In the genomic region with DNA sequence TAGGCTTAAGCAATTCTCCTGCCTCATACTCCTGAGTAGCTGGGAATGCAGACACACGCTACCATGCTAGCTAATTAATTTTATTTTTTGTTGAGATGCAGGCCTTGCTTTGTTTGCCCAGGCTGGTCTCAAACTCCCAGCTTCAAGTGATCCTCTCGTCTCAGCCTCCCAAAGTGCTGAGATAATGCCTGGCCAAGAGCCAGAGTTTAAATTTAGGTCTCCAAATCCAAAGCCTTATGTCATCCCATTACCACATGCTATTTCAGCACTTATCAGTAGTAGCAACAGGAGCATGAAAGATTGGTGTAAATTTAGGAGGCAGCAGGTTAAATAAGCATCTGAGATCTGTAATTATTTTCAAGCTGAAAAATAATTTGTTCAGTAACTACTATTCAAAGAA, we compare ENCODE assay signal across 16 cellular contexts.
"Had no signal": no experiment of that assay in that cellular context is flagged by ENCODE, and none has a peak within 500 bp of the region (broad histone marks: within the 10 kb centered on the region; RNA-seq: fewer than 3 reads in every experiment).

No MANE protein-coding gene starts in this region.

- H3K36me3 ChIP-seq: prostate gland, right atrium auricular region, tibial nerve, uterus had no signal

- H3K9me3 Mint-ChIP-seq: activated CD4-positive, alpha-beta T cell treated with anti-CD3 and anti-CD28 coated beads, Interleukin-2, amount 10 ng/mL, durations not matched to agents 7 days and 5 days; activated naive CD8-positive, alpha-beta T cell treated with anti-CD3 and anti-CD28 coated beads, Interleukin-2, amount 50 U/mL, for 24 hours; brain had no signal

- H3K4me3 Mint-ChIP-seq: activated CD4-positive, alpha-beta T cell treated with anti-CD3 and anti-CD28 coated beads, Interleukin-2, amount 10 ng/mL, durations not matched to agents 7 days and 5 days; activated CD8-positive, alpha-beta T cell treated with anti-CD3 and anti-CD28 coated beads, Interleukin-2, amount 10 ng/mL, durations not matched to agents 7 days and 5 days; activated naive CD4-positive, alpha-beta T cell treated with anti-CD3 and anti-CD28 coated beads, Interleukin-2, amount 10 ng/mL, durations not matched to agents 7 days and 5 days; activated naive CD8-positive, alpha-beta T cell treated with anti-CD3 and anti-CD28 coated beads, Interleukin-2, amount 50 U/mL, for 24 hours; activated T-cell treated with anti-CD3 and anti-CD28 coated beads, Interleukin-2, amount 50 U/mL, for 24 hours; brain; naive thymus-derived CD8-positive, alpha-beta T cell; stimulated activated naive CD8-positive, alpha-beta T cell treated with anti-CD3 and anti-CD28 coated beads, Interleukin-15, Interleukin-2, amounts not matched to agents 100 ng/mL and 50 ng/mL, for 24 hours had no signal

- H3K9me3 ChIP-seq: prostate gland, right atrium auricular region, tibial nerve, uterus had no signal

- H3K4me1 ChIP-seq: prostate gland, right atrium auricular region, tibial nerve, uterus had no signal

- H3K27me3 ChIP-seq: right atrium auricular region, tibial nerve, uterus had no signal

- H3K4me3 ChIP-seq: prostate gland, right atrium auricular region, tibial nerve, uterus had no signal

- H3K4me1 Mint-ChIP-seq: activated CD4-positive, alpha-beta T cell treated with anti-CD3 and anti-CD28 coated beads, Interleukin-2, amount 10 ng/mL, durations not matched to agents 7 days and 5 days; activated naive CD4-positive, alpha-beta T cell treated with anti-CD3 and anti-CD28 coated beads, Interleukin-2, amount 10 ng/mL, durations not matched to agents 7 days and 5 days; activated naive CD8-positive, alpha-beta T cell treated with anti-CD3 and anti-CD28 coated beads, Interleukin-2, amount 50 U/mL, for 24 hours; brain; naive thymus-derived CD8-positive, alpha-beta T cell had no signal

- H3K27ac ChIP-seq: prostate gland, right atrium auricular region, tibial nerve, uterus had no signal

- ATAC-seq: activated CD8-positive, alpha-beta T cell treated with anti-CD3 and anti-CD28 coated beads, Interleukin-2, amount 10 ng/mL, durations not matched to agents 7 days and 5 days; activated naive CD8-positive, alpha-beta T cell treated with anti-CD3 and anti-CD28 coated beads, Interleukin-2, amount 50 U/mL, for 24 hours; naive thymus-derived CD8-positive, alpha-beta T cell had no signal

- H3K27me3 Mint-ChIP-seq: activated CD4-positive, alpha-beta T cell treated with anti-CD3 and anti-CD28 coated beads, Interleukin-2, amount 10 ng/mL, durations not matched to agents 7 days and 5 days; activated naive CD4-positive, alpha-beta T cell treated with anti-CD3 and anti-CD28 coated beads, Interleukin-2, amount 10 ng/mL, durations not matched to agents 7 days and 5 days; activated naive CD8-positive, alpha-beta T cell treated with anti-CD3 and anti-CD28 coated beads, Interleukin-2, amount 50 U/mL, for 24 hours; activated T-cell treated with anti-CD3 and anti-CD28 coated beads, Interleukin-2, amount 50 U/mL, for 24 hours; naive thymus-derived CD8-positive, alpha-beta T cell; stimulated activated naive CD8-positive, alpha-beta T cell treated with anti-CD3 and anti-CD28 coated beads, Interleukin-15, Interleukin-2, amounts not matched to agents 100 ng/mL and 50 ng/mL, for 24 hours had no signal

- H3K36me3 Mint-ChIP-seq: activated naive CD4-positive, alpha-beta T cell treated with anti-CD3 and anti-CD28 coated beads, Interleukin-2, amount 10 ng/mL, durations not matched to agents 7 days and 5 days; brain; naive thymus-derived CD8-positive, alpha-beta T cell had no signal

- DNase-seq: activated CD4-positive, alpha-beta T cell treated with anti-CD3 and anti-CD28 coated beads, Interleukin-2, amount 10 ng/mL, durations not matched to agents 7 days and 5 days; activated CD8-positive, alpha-beta T cell treated with anti-CD3 and anti-CD28 coated beads, Interleukin-2, amount 10 ng/mL, durations not matched to agents 7 days and 5 days; activated naive CD4-positive, alpha-beta T cell treated with anti-CD3 and anti-CD28 coated beads, Interleukin-2, amount 10 ng/mL, durations not matched to agents 7 days and 5 days; activated naive CD8-positive, alpha-beta T cell treated with anti-CD3 and anti-CD28 coated beads, Interleukin-2, amount 50 U/mL, for 24 hours; activated T-cell treated with anti-CD3 and anti-CD28 coated beads, Interleukin-2, amount 50 U/mL, for 24 hours; anterior cingulate cortex; caudate nucleus; mesenchymal stem cell; naive thymus-derived CD8-positive, alpha-beta T cell; stimulated activated CD4-positive, alpha-beta T cell treated with anti-CD3 and anti-CD28 coated beads, Interleukin-2, amount 100 ng/mL, for 24 hours; uterus had no signal
